Comparison of ENCODE assay signal across 3 cellular contexts in genomic region chr12:60834372-60834771, GRCh38.
"Had no signal": no experiment of that assay in that cellular context is flagged by ENCODE, and none has a peak within 500 bp of the region (broad histone marks: within the 10 kb centered on the region; RNA-seq: fewer than 3 reads in every experiment).

No MANE protein-coding gene starts in this region.

- H3K4me3 ChIP-seq: GM12878 had no signal

- DNase-seq: GDM1, GF-D8 had no signal
